In genomic region chr19:1651061-1651547, GRCh38 we compare ENCODE assay signal across 1 cellular context.
A peak's percentile ranks its signal among the peaks of the same experiment; 100 is the strongest.
TF ChIP-seq lines count a peak whose summit lies in the region.

No MANE protein-coding gene starts in this region.

TF ChIP-seq in GM12878, 131 proteins besides CTCF, POLR2A, EP300 and RAD21 (continued from another document and continues in another):
- TF ChIP-seq, protein P1, sequence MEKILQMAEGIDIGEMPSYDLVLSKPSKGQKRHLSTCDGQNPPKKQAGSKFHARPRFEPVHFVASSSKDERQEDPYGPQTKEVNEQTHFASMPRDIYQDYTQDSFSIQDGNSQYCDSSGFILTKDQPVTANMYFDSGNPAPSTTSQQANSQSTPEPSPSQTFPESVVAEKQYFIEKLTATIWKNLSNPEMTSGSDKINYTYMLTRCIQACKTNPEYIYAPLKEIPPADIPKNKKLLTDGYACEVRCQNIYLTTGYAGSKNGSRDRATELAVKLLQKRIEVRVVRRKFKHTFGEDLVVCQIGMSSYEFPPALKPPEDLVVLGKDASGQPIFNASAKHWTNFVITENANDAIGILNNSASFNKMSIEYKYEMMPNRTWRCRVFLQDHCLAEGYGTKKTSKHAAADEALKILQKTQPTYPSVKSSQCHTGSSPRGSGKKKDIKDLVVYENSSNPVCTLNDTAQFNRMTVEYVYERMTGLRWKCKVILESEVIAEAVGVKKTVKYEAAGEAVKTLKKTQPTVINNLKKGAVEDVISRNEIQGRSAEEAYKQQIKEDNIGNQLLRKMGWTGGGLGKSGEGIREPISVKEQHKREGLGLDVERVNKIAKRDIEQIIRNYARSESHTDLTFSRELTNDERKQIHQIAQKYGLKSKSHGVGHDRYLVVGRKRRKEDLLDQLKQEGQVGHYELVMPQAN (conservative IDR thresholded peaks at IDR 0.05) = 0 out of 2 replicates have a peak, but pooled peaks have one; percentile 18
- TF ChIP-seq NFYA (IDR thresholded peaks at IDR 0.05; ENCODE audit: borderline replicate concordance, low read depth, low read length) = no peak
- TF ChIP-seq, protein P2, sequence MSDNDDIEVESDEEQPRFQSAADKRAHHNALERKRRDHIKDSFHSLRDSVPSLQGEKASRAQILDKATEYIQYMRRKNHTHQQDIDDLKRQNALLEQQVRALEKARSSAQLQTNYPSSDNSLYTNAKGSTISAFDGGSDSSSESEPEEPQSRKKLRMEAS (IDR thresholded peaks at IDR 0.05; ENCODE audit: low read depth, low read length) = 0 out of 2 replicates have a peak, but pooled peaks have one; percentile 8
- TF ChIP-seq E2F8 (IDR thresholded peaks at IDR 0.05; ENCODE audit: low read depth, partially characterized antibody) = no peak
- no peak for TF ChIP-seq DPF2 (IDR thresholded peaks at IDR 0.05)
- 0 out of 2 replicates have a peak, but pooled peaks have one; percentile 54 for TF ChIP-seq MEF2A (IDR thresholded peaks at IDR 0.05; ENCODE audit: insufficient read depth, low read depth, low read length)
- TF ChIP-seq CHD4 (IDR thresholded peaks at IDR 0.05) = no peak
- TF ChIP-seq MYB (IDR thresholded peaks at IDR 0.05; ENCODE audit: borderline replicate concordance, low read depth, low read length) = 0 out of 2 replicates have a peak, but pooled peaks have one; percentile 22
- TF ChIP-seq FOXM1 (IDR thresholded peaks at IDR 0.05; ENCODE audit: low read depth, low read length) = peak; percentile 54
- TF ChIP-seq SKIL (IDR thresholded peaks at IDR 0.05; ENCODE audit: low read depth, poor library complexity, severe bottlenecking) = peak; percentile 64
- 0 out of 2 replicates have a peak, but pooled peaks have one; percentile 23 for TF ChIP-seq NFIC (IDR thresholded peaks at IDR 0.05; ENCODE audit: low read depth, low read length)
- TF ChIP-seq ZNF274 (IDR thresholded peaks at IDR 0.05; ENCODE audit: insufficient read depth, insufficient read length) = no peak
- TF ChIP-seq KLF5 (IDR thresholded peaks at IDR 0.05; ENCODE audit: partially characterized antibody) = no peak
- 0 out of 2 replicates have a peak, but pooled peaks have one; percentile 53 for TF ChIP-seq TBL1XR1 (IDR thresholded peaks at IDR 0.05; ENCODE audit: low read depth, low read length)
- no peak for TF ChIP-seq NR2F1 (conservative IDR thresholded peaks at IDR 0.05)
- TF ChIP-seq EGR1 (IDR thresholded peaks at IDR 0.05; ENCODE audit: borderline replicate concordance in 1 of 2, low read depth in 2 of 2, low read length in 2 of 2) = peak in 1 of 2 experiments; percentile 55; a peak in 1 of 3 replicates
- peak; percentile 38; the same call in 1 of the 2 replicates for TF ChIP-seq ZSCAN29 (IDR thresholded peaks at IDR 0.05)
- no peak for TF ChIP-seq HDAC6 (IDR thresholded peaks at IDR 0.05; ENCODE audit: unreplicated experiment)
- TF ChIP-seq, protein P3, sequence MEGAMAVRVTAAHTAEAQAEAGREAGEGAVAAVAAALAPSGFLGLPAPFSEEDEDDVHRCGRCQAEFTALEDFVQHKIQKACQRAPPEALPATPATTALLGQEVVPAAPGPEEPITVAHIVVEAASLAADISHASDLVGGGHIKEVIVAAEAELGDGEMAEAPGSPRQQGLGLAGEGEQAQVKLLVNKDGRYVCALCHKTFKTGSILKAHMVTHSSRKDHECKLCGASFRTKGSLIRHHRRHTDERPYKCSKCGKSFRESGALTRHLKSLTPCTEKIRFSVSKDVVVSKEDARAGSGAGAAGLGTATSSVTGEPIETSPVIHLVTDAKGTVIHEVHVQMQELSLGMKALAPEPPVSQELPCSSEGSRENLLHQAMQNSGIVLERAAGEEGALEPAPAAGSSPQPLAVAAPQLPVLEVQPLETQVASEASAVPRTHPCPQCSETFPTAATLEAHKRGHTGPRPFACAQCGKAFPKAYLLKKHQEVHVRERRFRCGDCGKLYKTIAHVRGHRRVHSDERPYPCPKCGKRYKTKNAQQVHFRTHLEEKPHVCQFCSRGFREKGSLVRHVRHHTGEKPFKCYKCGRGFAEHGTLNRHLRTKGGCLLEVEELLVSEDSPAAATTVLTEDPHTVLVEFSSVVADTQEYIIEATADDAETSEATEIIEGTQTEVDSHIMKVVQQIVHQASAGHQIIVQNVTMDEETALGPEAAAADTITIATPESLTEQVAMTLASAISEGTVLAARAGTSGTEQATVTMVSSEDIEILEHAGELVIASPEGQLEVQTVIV (IDR thresholded peaks at IDR 0.05; ENCODE audit: borderline replicate concordance, partially characterized antibody) = no peak
- TF ChIP-seq JUND (IDR thresholded peaks at IDR 0.05; ENCODE audit: low read depth, low read length) = no peak
- peak; percentile 86 for TF ChIP-seq MEF2B (IDR thresholded peaks at IDR 0.05; ENCODE audit: partially characterized antibody, poor library complexity, severe bottlenecking)
- TF ChIP-seq, protein P4, sequence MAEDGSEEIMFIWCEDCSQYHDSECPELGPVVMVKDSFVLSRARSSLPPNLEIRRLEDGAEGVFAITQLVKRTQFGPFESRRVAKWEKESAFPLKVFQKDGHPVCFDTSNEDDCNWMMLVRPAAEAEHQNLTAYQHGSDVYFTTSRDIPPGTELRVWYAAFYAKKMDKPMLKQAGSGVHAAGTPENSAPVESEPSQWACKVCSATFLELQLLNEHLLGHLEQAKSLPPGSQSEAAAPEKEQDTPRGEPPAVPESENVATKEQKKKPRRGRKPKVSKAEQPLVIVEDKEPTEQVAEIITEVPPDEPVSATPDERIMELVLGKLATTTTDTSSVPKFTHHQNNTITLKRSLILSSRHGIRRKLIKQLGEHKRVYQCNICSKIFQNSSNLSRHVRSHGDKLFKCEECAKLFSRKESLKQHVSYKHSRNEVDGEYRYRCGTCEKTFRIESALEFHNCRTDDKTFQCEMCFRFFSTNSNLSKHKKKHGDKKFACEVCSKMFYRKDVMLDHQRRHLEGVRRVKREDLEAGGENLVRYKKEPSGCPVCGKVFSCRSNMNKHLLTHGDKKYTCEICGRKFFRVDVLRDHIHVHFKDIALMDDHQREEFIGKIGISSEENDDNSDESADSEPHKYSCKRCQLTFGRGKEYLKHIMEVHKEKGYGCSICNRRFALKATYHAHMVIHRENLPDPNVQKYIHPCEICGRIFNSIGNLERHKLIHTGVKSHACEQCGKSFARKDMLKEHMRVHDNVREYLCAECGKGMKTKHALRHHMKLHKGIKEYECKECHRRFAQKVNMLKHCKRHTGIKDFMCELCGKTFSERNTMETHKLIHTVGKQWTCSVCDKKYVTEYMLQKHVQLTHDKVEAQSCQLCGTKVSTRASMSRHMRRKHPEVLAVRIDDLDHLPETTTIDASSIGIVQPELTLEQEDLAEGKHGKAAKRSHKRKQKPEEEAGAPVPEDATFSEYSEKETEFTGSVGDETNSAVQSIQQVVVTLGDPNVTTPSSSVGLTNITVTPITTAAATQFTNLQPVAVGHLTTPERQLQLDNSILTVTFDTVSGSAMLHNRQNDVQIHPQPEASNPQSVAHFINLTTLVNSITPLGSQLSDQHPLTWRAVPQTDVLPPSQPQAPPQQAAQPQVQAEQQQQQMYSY (CRISPR knock-in tag; IDR thresholded peaks at IDR 0.05) = no peak
- no peak; the same call in 1 of the 2 replicates for TF ChIP-seq CBX5 (IDR thresholded peaks at IDR 0.05; ENCODE audit: low read depth)
- TF ChIP-seq CREM (IDR thresholded peaks at IDR 0.05; ENCODE audit: low read depth) = peak; percentile 43; the same call in 1 of the 2 replicates
- no peak for TF ChIP-seq BACH1 (IDR thresholded peaks at IDR 0.05; ENCODE audit: borderline replicate concordance)
- TF ChIP-seq PML (IDR thresholded peaks at IDR 0.05; ENCODE audit: low read length) = 0 out of 2 replicates have a peak, but pooled peaks have one; percentile 33
- no peak for TF ChIP-seq RAD51 (IDR thresholded peaks at IDR 0.05)
- TF ChIP-seq CHD2 (IDR thresholded peaks at IDR 0.05; ENCODE audit: borderline replicate concordance, low read depth, low read length) = peak; percentile 77
- no peak; the same call in 1 of the 2 replicates for TF ChIP-seq ATF2 (IDR thresholded peaks at IDR 0.05; ENCODE audit: low read length)
- no peak for TF ChIP-seq SPI1 (IDR thresholded peaks at IDR 0.05; ENCODE audit: borderline replicate concordance, insufficient read depth, low read depth, low read length)
- TF ChIP-seq NRF1 (conservative IDR thresholded peaks at IDR 0.05; ENCODE audit: low read depth, low read length) = no peak
- no peak for TF ChIP-seq SREBF2 (IDR thresholded peaks at IDR 0.05; ENCODE audit: low read length)
- no peak for TF ChIP-seq IRF3 (IDR thresholded peaks at IDR 0.05)
- TF ChIP-seq PKNOX1 (IDR thresholded peaks at IDR 0.05) = no peak
- TF ChIP-seq ZBTB4 (CRISPR knock-in tag; IDR thresholded peaks at IDR 0.05) = no peak
